In genomic region chr13:21949818-21950429, GRCh38 we compare ENCODE assay signal across 16 cellular contexts.
"Had no signal": no experiment of that assay in that cellular context is flagged by ENCODE, and none has a peak within 500 bp of the region (broad histone marks: within the 10 kb centered on the region; RNA-seq: fewer than 3 reads in every experiment).

No MANE protein-coding gene starts in this region.

- H3K27ac ChIP-seq: epithelial cell of prostate, hepatocyte, neural progenitor cell, pancreas, upper lobe of right lung had no signal

- H2AFZ ChIP-seq: hepatocyte, neural progenitor cell had no signal

- H3K9me3 Mint-ChIP-seq: activated naive CD4-positive, alpha-beta T cell treated with anti-CD3 and anti-CD28 coated beads, Interleukin-2, amount 50 U/mL, for 24 hours; central memory CD8-positive, alpha-beta T cell had no signal

- H3K36me3 Mint-ChIP-seq: brain, neural progenitor cell had no signal

- H3K4me1 Mint-ChIP-seq: brain, neural progenitor cell had no signal

- DNase-seq: activated CD4-positive, CD25-positive, alpha-beta regulatory T cell; amniotic stem cell; cortex of kidney; effector memory CD4-positive, alpha-beta T cell; kidney; left ventricle myocardium superior; pancreas; stimulated activated CD4-positive, alpha-beta T cell treated with anti-CD3 and anti-CD28 coated beads, Interleukin-12 subunit alpha, Interleukin-12 subunit beta, amount 100 ng/mL, for 4 hours; stimulated activated naive CD4-positive, alpha-beta T cell treated with Interleukin-2 at 50 U/mL for 16 hours; upper lobe of right lung had no signal

- H3K4me3 ChIP-seq: hepatocyte, neural progenitor cell, pancreas, upper lobe of right lung had no signal

- ATAC-seq: left ventricle myocardium superior, pancreas, upper lobe of right lung had no signal

- H3K4me3 Mint-ChIP-seq: activated naive CD4-positive, alpha-beta T cell treated with anti-CD3 and anti-CD28 coated beads, Interleukin-2, amount 50 U/mL, for 24 hours; brain; central memory CD8-positive, alpha-beta T cell; neural progenitor cell had no signal

- H3K9me3 ChIP-seq: pancreas had no signal

- H3K36me3 ChIP-seq: neural progenitor cell, pancreas, upper lobe of right lung had no signal

- H3K4me2 ChIP-seq: hepatocyte, neural progenitor cell had no signal

- H3K27ac Mint-ChIP-seq: activated naive CD4-positive, alpha-beta T cell treated with anti-CD3 and anti-CD28 coated beads, Interleukin-2, amount 50 U/mL, for 24 hours; brain; neural progenitor cell had no signal

- H3K4me1 ChIP-seq: pancreas, upper lobe of right lung had no signal

- H3K9ac ChIP-seq: neural progenitor cell had no signal

- H3K27me3 ChIP-seq: hepatocyte, neural progenitor cell, pancreas, upper lobe of right lung had no signal
